In the genomic region with DNA sequence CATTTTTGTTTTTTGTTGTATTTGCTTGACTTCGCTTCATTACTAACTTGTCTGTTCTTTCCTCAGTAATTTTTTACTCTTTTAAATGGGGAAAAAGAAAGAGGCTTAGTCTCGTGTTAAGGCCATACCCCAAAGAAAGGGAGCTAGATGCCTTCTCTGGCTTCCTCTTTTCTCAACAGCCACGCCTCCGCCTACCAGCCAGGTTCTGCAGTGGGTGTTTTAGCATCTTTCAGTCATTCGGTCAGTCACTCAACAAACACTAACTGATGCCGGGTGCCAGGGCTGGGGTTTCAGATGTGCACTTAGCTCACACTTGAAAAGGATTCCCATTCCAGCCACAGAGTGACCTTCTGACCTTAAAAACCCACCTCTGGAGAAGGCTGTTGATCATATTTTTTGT, we compare ENCODE assay signal across 23 cellular contexts.
"Had no signal": no experiment of that assay in that cellular context is flagged by ENCODE, and none has a peak within 500 bp of the region (broad histone marks: within the 10 kb centered on the region; RNA-seq: fewer than 3 reads in every experiment).

No MANE protein-coding gene starts in this region.

- H3K79me2 ChIP-seq: parathyroid adenoma had no signal

- H3K9ac ChIP-seq: parathyroid adenoma had no signal

- H3K27me3 Mint-ChIP-seq: activated CD4-positive, alpha-beta memory T cell treated with anti-CD3 and anti-CD28 coated beads, Interleukin-2, amount 10 ng/mL, durations not matched to agents 7 days and 5 days; activated CD4-positive, alpha-beta T cell treated with anti-CD3 and anti-CD28 coated beads, Interleukin-2, amount 10 ng/mL, durations not matched to agents 24 days and 14 days; activated naive CD8-positive, alpha-beta T cell treated with anti-CD3 and anti-CD28 coated beads, Interleukin-2, amount 50 U/mL, for 24 hours; stimulated activated naive CD8-positive, alpha-beta T cell treated with anti-CD3 and anti-CD28 coated beads, Interleukin-15, amount 100 ng/mL, for 72 hours had no signal

- H3K27ac ChIP-seq: epithelial cell of prostate, gastroesophageal sphincter, heart right ventricle, lower lobe of right lung, parathyroid adenoma, suprapubic skin, tibial nerve, uterus had no signal

- H3K9me3 Mint-ChIP-seq: activated CD4-positive, alpha-beta memory T cell treated with anti-CD3 and anti-CD28 coated beads, Interleukin-2, amount 10 ng/mL, durations not matched to agents 7 days and 5 days; activated CD4-positive, alpha-beta T cell treated with anti-CD3 and anti-CD28 coated beads, Interleukin-2, amount 10 ng/mL, durations not matched to agents 24 days and 14 days; activated naive CD8-positive, alpha-beta T cell treated with anti-CD3 and anti-CD28 coated beads, Interleukin-2, amount 50 U/mL, for 24 hours; nephron progenitor cell; stimulated activated naive CD8-positive, alpha-beta T cell treated with anti-CD3 and anti-CD28 coated beads, Interleukin-15, amount 100 ng/mL, for 72 hours had no signal

- H2AFZ ChIP-seq: parathyroid adenoma had no signal

- H3K4me1 ChIP-seq: gastroesophageal sphincter, lower lobe of right lung, parathyroid adenoma, tibial nerve, uterus had no signal

- H3K4me1 Mint-ChIP-seq: activated CD4-positive, alpha-beta memory T cell treated with anti-CD3 and anti-CD28 coated beads, Interleukin-2, amount 10 ng/mL, durations not matched to agents 7 days and 5 days; activated CD4-positive, alpha-beta T cell treated with anti-CD3 and anti-CD28 coated beads, Interleukin-2, amount 10 ng/mL, durations not matched to agents 24 days and 14 days; nephron progenitor cell had no signal

- ATAC-seq: activated naive CD8-positive, alpha-beta T cell treated with anti-CD3 and anti-CD28 coated beads, Interleukin-2, amount 50 U/mL, for 24 hours; gastroesophageal sphincter; heart right ventricle; lower lobe of right lung; mucosa of descending colon; right cardiac atrium; stimulated activated naive CD8-positive, alpha-beta T cell treated with anti-CD3 and anti-CD28 coated beads, Interleukin-15, amount 100 ng/mL, for 72 hours had no signal

- H3K27ac Mint-ChIP-seq: activated CD4-positive, alpha-beta memory T cell treated with anti-CD3 and anti-CD28 coated beads, Interleukin-2, amount 10 ng/mL, durations not matched to agents 7 days and 5 days; activated CD4-positive, alpha-beta T cell treated with anti-CD3 and anti-CD28 coated beads, Interleukin-2, amount 10 ng/mL, durations not matched to agents 24 days and 14 days; activated naive CD8-positive, alpha-beta T cell treated with anti-CD3 and anti-CD28 coated beads, Interleukin-2, amount 50 U/mL, for 24 hours; nephron progenitor cell; stimulated activated naive CD8-positive, alpha-beta T cell treated with anti-CD3 and anti-CD28 coated beads, Interleukin-15, amount 100 ng/mL, for 72 hours had no signal

- H3K4me3 Mint-ChIP-seq: activated CD4-positive, alpha-beta memory T cell treated with anti-CD3 and anti-CD28 coated beads, Interleukin-2, amount 10 ng/mL, durations not matched to agents 7 days and 5 days; activated CD4-positive, alpha-beta T cell treated with anti-CD3 and anti-CD28 coated beads, Interleukin-2, amount 10 ng/mL, durations not matched to agents 24 days and 14 days; activated naive CD8-positive, alpha-beta T cell treated with anti-CD3 and anti-CD28 coated beads, Interleukin-2, amount 50 U/mL, for 24 hours; nephron progenitor cell; stimulated activated naive CD8-positive, alpha-beta T cell treated with anti-CD3 and anti-CD28 coated beads, Interleukin-15, amount 100 ng/mL, for 72 hours had no signal

- H3K9me3 ChIP-seq: gastroesophageal sphincter, heart right ventricle, lower lobe of right lung, mucosa of descending colon, suprapubic skin, tibial nerve, uterus had no signal

- H3K4me3 ChIP-seq: gastroesophageal sphincter, heart right ventricle, lower lobe of right lung, mucosa of descending colon, suprapubic skin, tibial nerve, uterus had no signal

- DNase-seq: activated CD4-positive, alpha-beta memory T cell treated with anti-CD3 and anti-CD28 coated beads, Interleukin-2, amount 10 ng/mL, durations not matched to agents 7 days and 5 days; activated CD4-positive, alpha-beta T cell treated with anti-CD3 and anti-CD28 coated beads, Interleukin-2, amount 10 ng/mL, durations not matched to agents 24 days and 14 days; activated effector memory CD4-positive, alpha-beta T cell treated with anti-CD3 and anti-CD28 coated beads, Interleukin-2, amount 50 U/mL, for 16 hours; activated naive CD4-positive, alpha-beta T cell treated with anti-CD3 and anti-CD28 coated beads, Interleukin-2, amount 50 U/mL, for 16 hours; activated naive CD8-positive, alpha-beta T cell treated with anti-CD3 and anti-CD28 coated beads, Interleukin-2, amount 50 U/mL, for 24 hours; activated T-cell treated with anti-CD3 and anti-CD28 coated beads for 4 hours; cerebellar nuclear complex; cortex of kidney; heart right ventricle; kidney; lower lobe of right lung; mesendoderm; mucosa of descending colon; nephron progenitor cell; right cardiac atrium; stimulated activated CD4-positive, alpha-beta T cell treated with anti-CD3 and anti-CD28 coated beads, Interleukin-4, amount 100 ng/mL, for 24 hours; stimulated activated naive CD8-positive, alpha-beta T cell treated with anti-CD3 and anti-CD28 coated beads, Interleukin-15, amount 100 ng/mL, for 72 hours; uterus had no signal

- H3K27me3 ChIP-seq: gastroesophageal sphincter, heart right ventricle, suprapubic skin, tibial nerve, uterus had no signal

- H3K36me3 ChIP-seq: gastroesophageal sphincter, heart right ventricle, lower lobe of right lung, suprapubic skin, tibial nerve, uterus had no signal
